ENCODE assay signal across 7 cellular contexts in the genomic region with DNA sequence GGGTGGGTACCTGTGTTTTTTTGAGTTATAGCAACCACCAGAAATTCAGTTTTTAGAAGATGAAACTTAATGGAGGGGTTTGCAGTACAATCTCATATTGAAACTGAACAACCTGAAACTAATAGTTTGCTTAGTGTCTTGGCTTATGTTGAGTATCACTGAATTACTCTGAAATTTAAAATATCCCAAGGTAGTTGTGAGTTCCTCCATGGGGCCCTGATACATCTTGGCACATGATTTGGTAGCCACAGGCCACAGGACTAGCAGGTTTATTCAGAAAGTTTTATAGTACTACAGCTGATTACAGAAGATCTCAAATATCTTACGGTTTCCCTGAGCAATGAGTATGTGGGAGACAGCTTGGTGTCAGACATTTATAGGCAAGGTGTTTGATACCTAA. TPM values are rescaled to one million over a fixed set of nuclear protein-coding genes. Genes with fewer than 3 reads are reported as not detected.
DNase-seq lines count a peak whose midpoint lies in the region; ATAC-seq and TF ChIP-seq lines count a peak whose summit lies in the region.

No MANE protein-coding gene starts in this region.

- H3K9me3 Mint-ChIP-seq in HFFc6 (no peaks in the 10 kb centered on the region), natural killer cell (no peaks in the 10 kb centered on the region), Calu3 (ENCODE audit: low read depth, unreplicated experiment) (no peaks in the 10 kb centered on the region)

- POLR2A ChIA-PET in RWPE1 (lab: Yijun Ruan, JAX; ENCODE audit: low non-redundant PET) = interaction anchor here (1.1 kb wide), 1 partner anchor 9 kb away, joined by 3 read pairs; no protein-coding TSS in a partner anchor

- H3K4me3 Mint-ChIP-seq in HFFc6 = no peak overlapping the region
- no peak overlapping the region for H3K4me3 Mint-ChIP-seq in natural killer cell
- no peak overlapping the region for H3K4me3 Mint-ChIP-seq in Calu3 (ENCODE audit: low read depth, unreplicated experiment)

- CTCF ChIA-PET in RWPE1 (lab: Yijun Ruan, JAX) (no interaction called here), Calu3 (lab: Charles Lee) (interaction anchor here (0.7 to 0.8 kb wide), 2 partner anchors 10 to 565 kb away, joined by 3 to 5 read pairs; partner anchors contain the start of gene PTGES3)

- H3K27me3 Mint-ChIP-seq in HFFc6 (ENCODE audit: insufficient read depth) (peaks cover 2% of the 10 kb centered on the region), natural killer cell (ENCODE audit: low read depth in 2 of 2) (no peaks in the 10 kb centered on the region), Calu3 (ENCODE audit: unreplicated experiment) (no peaks in the 10 kb centered on the region)

- peak overlapping the region; percentile 49; the same call in 1 of the 2 replicates for H3K27ac ChIP-seq in RWPE1

- H3K4me1 Mint-ChIP-seq in HFFc6 (ENCODE audit: low read depth) (peaks cover 19% of the 10 kb centered on the region; the same call in 1 of the 2 replicates), natural killer cell (peaks cover 26 to 42% of the 10 kb centered on the region in 2 donors), Calu3 (ENCODE audit: low read depth, unreplicated experiment) (peaks cover 18% of the 10 kb centered on the region)

- H3K36me3 Mint-ChIP-seq in HFFc6 (ENCODE audit: low read depth) (peaks cover 26% of the 10 kb centered on the region), natural killer cell (no peaks in the 10 kb centered on the region), Calu3 (ENCODE audit: insufficient read depth, unreplicated experiment) (peaks cover 88% of the 10 kb centered on the region)

- peak overlapping the region; percentile 24; the same call in 1 of the 2 replicates for H3K27ac Mint-ChIP-seq in HFFc6
- H3K27ac Mint-ChIP-seq in natural killer cell = peak overlapping the region; percentile 26 to 44
- no peak overlapping the region for H3K27ac Mint-ChIP-seq in Calu3 (ENCODE audit: unreplicated experiment)

- peak; percentile 69 for ATAC-seq in GM18867 (IDR thresholded peaks at IDR 0.05; ENCODE audit: unreplicated experiment)
- ATAC-seq in natural killer cell = peak in 1 of 3 donors; percentile 37
- no peak for ATAC-seq in left cardiac atrium

- intact Hi-C loops in natural killer cell (cut with micrococcal nuclease) (no loop called here), Calu3 (cut with micrococcal nuclease; ENCODE audit: unreplicated experiment) (loop anchor here (2.0 kb wide), 1 partner anchor 13 kb away; no protein-coding TSS in a partner anchor), left cardiac atrium (cut with DNase I) (no loop called here)

- TF ChIP-seq CTCF in HFFc6 (IDR thresholded peaks at IDR 0.05) (no peak), RWPE1 (conservative IDR thresholded peaks at IDR 0.05; ENCODE audit: low read depth) (no peak), natural killer cell (IDR thresholded peaks at IDR 0.05) (no peak), Calu3 (IDR thresholded peaks at IDR 0.05; ENCODE audit: unreplicated experiment) (no peak)

- no TSS peak for BruUV-seq in Calu3 (replicated peaks; lab: Mats Ljungman, UMichigan)

- DNase-seq in HFFc6 (no peak), RWPE1 (ENCODE audit: low spot score) (no peak), natural killer cell (no peak), Calu3 (no peak), left cardiac atrium (no peak), medulla oblongata (ENCODE audit: extremely low spot score) (no peak)

RNA-seq across cellular contexts. Expression of gene PTGES3, which starts 10.4 kb away (rescaled TPM):
- total RNA-seq in HFFc6 (2021; fragmentation: NEBNext Ultra II Directional; extraction: Animal tissue kit (Norgen Biotek cat#: 25700)) = 100 to 1,000 TPM; 177 to 229 (median 216) TPM
- total RNA-seq in natural killer cell (10 to 100 TPM; 79.2 to 93.8 (median 93.4) TPM), Calu3 (2022) (435 and 437 TPM in 2 replicates), left cardiac atrium (100 to 1,000 TPM; 126 to 138 TPM)

RNA-seq across cellular contexts. Expression of gene ATP5F1B, which starts 31.9 kb away (rescaled TPM):
- 100 to 1,000 TPM; 690 to 799 (median 765) TPM for total RNA-seq in HFFc6 (2021; fragmentation: NEBNext Ultra II Directional; extraction: Animal tissue kit (Norgen Biotek cat#: 25700))
- 100 to 1,000 TPM; 335 to 378 (median 342) TPM for total RNA-seq in natural killer cell
- total RNA-seq in Calu3 (2022) = 822 and 875 TPM in 2 replicates
- total RNA-seq in left cardiac atrium = 1,000 to 10,000 TPM; 1,539 to 1,844 TPM

RNA-seq across cellular contexts. Expression of gene NACA, which starts 47.4 kb away (rescaled TPM):
- 100 to 1,000 TPM; 716 to 840 (median 802) TPM for total RNA-seq in HFFc6 (2021; fragmentation: NEBNext Ultra II Directional; extraction: Animal tissue kit (Norgen Biotek cat#: 25700))
- total RNA-seq in natural killer cell (100 to 1,000 TPM; 644 to 785 (median 695) TPM), Calu3 (2022) (771 and 835 TPM in 2 replicates), left cardiac atrium (100 to 1,000 TPM; 516 to 593 TPM)

RNA-seq across cellular contexts. Expression of gene BAZ2A, which starts 47.6 kb away (rescaled TPM):
- 10 to 100 TPM; 54.2 to 60.4 (median 57.3) TPM for total RNA-seq in HFFc6 (2021; fragmentation: NEBNext Ultra II Directional; extraction: Animal tissue kit (Norgen Biotek cat#: 25700))
- total RNA-seq in natural killer cell (100 to 1,000 TPM; 320 to 354 (median 325) TPM), Calu3 (2022) (158 and 187 TPM in 2 replicates), left cardiac atrium (10 to 100 TPM; 38.3 to 54.1 TPM)
